Comparison of ENCODE assay signal across 37 cellular contexts in the genomic region with DNA sequence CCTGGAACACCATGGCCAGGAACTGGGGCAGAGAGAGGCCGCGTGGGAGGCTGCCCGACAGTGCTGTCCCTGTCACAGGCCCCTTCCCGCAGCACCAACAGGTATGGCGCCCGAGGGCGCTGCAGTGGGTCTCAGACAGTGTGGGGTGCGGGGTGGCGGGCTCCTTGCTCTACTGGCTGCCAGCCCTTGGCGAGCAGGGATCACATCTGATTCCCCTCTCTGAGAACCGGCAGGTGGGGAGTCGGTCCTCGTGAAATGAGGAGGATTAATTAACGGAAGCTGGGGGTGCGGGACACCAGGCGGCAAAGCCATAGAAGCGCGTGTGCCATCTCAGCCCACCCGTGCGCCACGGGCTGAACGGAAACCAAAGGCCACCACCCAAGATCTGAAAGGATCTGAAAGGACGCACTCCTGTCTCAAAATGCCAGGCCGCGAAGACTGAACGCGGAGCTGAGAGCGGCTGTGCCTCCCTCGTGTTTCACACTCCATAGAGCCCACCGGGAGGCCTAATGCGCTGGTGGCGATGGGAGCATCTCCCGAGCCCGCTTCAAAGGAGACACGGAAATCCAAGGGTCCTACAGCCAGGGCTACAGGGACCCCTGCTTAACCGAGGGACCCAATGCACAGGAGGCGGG. TPM values are rescaled to one million over a fixed set of nuclear protein-coding genes. Genes with fewer than 3 reads are reported as not detected.
"Had no signal": no experiment of that assay in that cellular context is flagged by ENCODE, and none has a peak within 500 bp of the region (broad histone marks: within the 10 kb centered on the region; RNA-seq: fewer than 3 reads in every experiment).

No MANE protein-coding gene starts in this region.

- H3K27ac ChIP-seq: ascending aorta, cardiac muscle cell, VCaP had no signal

- H3K4me3 Mint-ChIP-seq: activated B cell treated with CpG ODN at 0.5 μM for 24 hours; activated CD4-positive, alpha-beta memory T cell treated with anti-CD3 and anti-CD28 coated beads for 36 hours; activated CD4-positive, alpha-beta T cell treated with anti-CD3 and anti-CD28 coated beads, Interleukin-2, amount 10 ng/mL, durations not matched to agents 24 days and 14 days; activated CD8-positive, alpha-beta T cell treated with anti-CD3 and anti-CD28 coated beads for 36 hours; activated naive CD4-positive, alpha-beta T cell treated with anti-CD3 and anti-CD28 coated beads, Interleukin-2, amount 10 ng/mL, durations not matched to agents 7 days and 5 days; activated naive CD4-positive, alpha-beta T cell treated with anti-CD3 and anti-CD28 coated beads, Interleukin-2, amount 50 U/mL, for 24 hours; activated naive CD8-positive, alpha-beta T cell; activated naive CD8-positive, alpha-beta T cell treated with anti-CD3 and anti-CD28 coated beads, Interleukin-2, amount 10 ng/mL, durations not matched to agents 7 days and 5 days; activated naive CD8-positive, alpha-beta T cell treated with anti-CD3 and anti-CD28 coated beads, Interleukin-2, amount 50 U/mL, for 24 hours; brain; central memory CD8-positive, alpha-beta T cell; T-helper 1 cell treated with Interleukin-12 subunit alpha and Interleukin-12 subunit beta and Interleukin-4 antibody, amounts not matched to agents 30 μg/mL and 1 μg/mL, for 36 hours; T-helper 2 cell treated with Interferon-gamma antibody and Interleukin-4, amounts not matched to agents 5 μg/mL and 100 μg/mL, for 36 hours had no signal

- H3K9me3 ChIP-seq: ascending aorta had no signal

- H3K4me1 ChIP-seq: ascending aorta had no signal

- H3K27me3 ChIP-seq: ascending aorta, cardiac muscle cell had no signal

- H3K27me3 Mint-ChIP-seq: activated B cell treated with CpG ODN at 0.5 μM for 24 hours; activated CD4-positive, alpha-beta memory T cell treated with anti-CD3 and anti-CD28 coated beads for 36 hours; activated CD4-positive, alpha-beta T cell treated with anti-CD3 and anti-CD28 coated beads, Interleukin-2, amount 10 ng/mL, durations not matched to agents 24 days and 14 days; activated CD8-positive, alpha-beta T cell treated with anti-CD3 and anti-CD28 coated beads for 36 hours; activated naive CD4-positive, alpha-beta T cell treated with anti-CD3 and anti-CD28 coated beads, Interleukin-2, amount 10 ng/mL, durations not matched to agents 7 days and 5 days; activated naive CD4-positive, alpha-beta T cell treated with anti-CD3 and anti-CD28 coated beads, Interleukin-2, amount 50 U/mL, for 24 hours; activated naive CD8-positive, alpha-beta T cell; activated naive CD8-positive, alpha-beta T cell treated with anti-CD3 and anti-CD28 coated beads, Interleukin-2, amount 10 ng/mL, durations not matched to agents 7 days and 5 days; activated naive CD8-positive, alpha-beta T cell treated with anti-CD3 and anti-CD28 coated beads, Interleukin-2, amount 50 U/mL, for 24 hours; brain; central memory CD8-positive, alpha-beta T cell had no signal

- H3K4me3 ChIP-seq: ascending aorta, cardiac muscle cell had no signal

- FAIRE-seq: bronchial epithelial cell, TTC549 had no signal

- H3K9me3 Mint-ChIP-seq: activated B cell treated with CpG ODN at 0.5 μM for 24 hours; activated CD4-positive, alpha-beta memory T cell treated with anti-CD3 and anti-CD28 coated beads for 36 hours; activated CD4-positive, alpha-beta T cell treated with anti-CD3 and anti-CD28 coated beads, Interleukin-2, amount 10 ng/mL, durations not matched to agents 24 days and 14 days; activated CD8-positive, alpha-beta T cell treated with anti-CD3 and anti-CD28 coated beads for 36 hours; activated naive CD4-positive, alpha-beta T cell treated with anti-CD3 and anti-CD28 coated beads, Interleukin-2, amount 10 ng/mL, durations not matched to agents 7 days and 5 days; activated naive CD4-positive, alpha-beta T cell treated with anti-CD3 and anti-CD28 coated beads, Interleukin-2, amount 50 U/mL, for 24 hours; activated naive CD8-positive, alpha-beta T cell treated with anti-CD3 and anti-CD28 coated beads, Interleukin-2, amount 10 ng/mL, durations not matched to agents 7 days and 5 days; activated naive CD8-positive, alpha-beta T cell treated with anti-CD3 and anti-CD28 coated beads, Interleukin-2, amount 50 U/mL, for 24 hours; activated T-helper 2 cell treated with anti-CD3 and anti-CD28 coated beads, Interferon-gamma antibody, Interleukin-2, Interleukin-4, amounts not matched to agents 10 μg/mL and 5 μg/mL and 100 μg/mL, durations not matched to agents 14 hours and 24 hours and 36 hours; brain; central memory CD8-positive, alpha-beta T cell; T-helper 1 cell treated with Interleukin-12 subunit alpha and Interleukin-12 subunit beta and Interleukin-4 antibody, amounts not matched to agents 30 μg/mL and 1 μg/mL, for 36 hours; T-helper 2 cell treated with Interferon-gamma antibody and Interleukin-4, amounts not matched to agents 5 μg/mL and 100 μg/mL, for 36 hours had no signal

- ATAC-seq: activated CD8-positive, alpha-beta T cell treated with anti-CD3 and anti-CD28 coated beads for 36 hours; activated naive CD8-positive, alpha-beta T cell treated with anti-CD3 and anti-CD28 coated beads, Interleukin-2, amount 50 U/mL, for 24 hours had no signal

- H3K27ac Mint-ChIP-seq: activated B cell treated with CpG ODN at 0.5 μM for 24 hours; activated CD4-positive, alpha-beta memory T cell treated with anti-CD3 and anti-CD28 coated beads for 36 hours; activated CD4-positive, alpha-beta T cell treated with anti-CD3 and anti-CD28 coated beads, Interleukin-2, amount 10 ng/mL, durations not matched to agents 24 days and 14 days; activated CD8-positive, alpha-beta T cell treated with anti-CD3 and anti-CD28 coated beads for 36 hours; activated naive CD4-positive, alpha-beta T cell treated with anti-CD3 and anti-CD28 coated beads, Interleukin-2, amount 50 U/mL, for 24 hours; activated naive CD8-positive, alpha-beta T cell; activated naive CD8-positive, alpha-beta T cell treated with anti-CD3 and anti-CD28 coated beads, Interleukin-2, amount 10 ng/mL, durations not matched to agents 7 days and 5 days; activated naive CD8-positive, alpha-beta T cell treated with anti-CD3 and anti-CD28 coated beads, Interleukin-2, amount 50 U/mL, for 24 hours; activated T-helper 2 cell treated with anti-CD3 and anti-CD28 coated beads, Interferon-gamma antibody, Interleukin-2, Interleukin-4, amounts not matched to agents 10 μg/mL and 5 μg/mL and 100 μg/mL, durations not matched to agents 14 hours and 24 hours and 36 hours; brain; T-helper 1 cell treated with Interleukin-12 subunit alpha and Interleukin-12 subunit beta and Interleukin-4 antibody, amounts not matched to agents 30 μg/mL and 1 μg/mL, for 36 hours; T-helper 2 cell treated with Interferon-gamma antibody and Interleukin-4, amounts not matched to agents 5 μg/mL and 100 μg/mL, for 36 hours had no signal

- DNase-seq: activated B cell treated with CpG ODN at 0.5 μM for 24 hours; activated CD4-positive, alpha-beta memory T cell treated with anti-CD3 and anti-CD28 coated beads for 36 hours; activated CD4-positive, alpha-beta T cell treated with anti-CD3 and anti-CD28 coated beads for 4 hours; activated CD4-positive, alpha-beta T cell treated with anti-CD3 and anti-CD28 coated beads, Interleukin-2, amount 10 ng/mL, durations not matched to agents 24 days and 14 days; activated CD4-positive, alpha-beta T cell treated with anti-CD3 and anti-CD28 coated beads, Interleukin-2, amount 50 U/mL, for 1 hour; activated CD4-positive, alpha-beta T cell treated with anti-CD3 and anti-CD28 coated beads, Interleukin-2, amount 50 U/mL, for 4 hours; activated CD4-positive, CD25-positive, alpha-beta regulatory T cell treated with anti-CD3 and anti-CD28 coated beads, Interleukin-2, amount 50 U/mL, for 72 hours; activated CD8-positive, alpha-beta memory T cell treated with anti-CD3 and anti-CD28 coated beads, Interleukin-2, amount 50 U/mL, for 4 hours; activated CD8-positive, alpha-beta T cell treated with anti-CD3 and anti-CD28 coated beads for 36 hours; activated effector memory CD4-positive, alpha-beta T cell treated with Interleukin-2 at 50 U/mL for 16 hours; activated gamma-delta T cell; activated naive CD4-positive, alpha-beta T cell treated with anti-CD3 and anti-CD28 coated beads, Interleukin-2, amount 10 ng/mL, durations not matched to agents 7 days and 5 days; activated naive CD4-positive, alpha-beta T cell treated with Interleukin-2 at 50 U/mL for 16 hours; activated naive CD8-positive, alpha-beta T cell treated with anti-CD3 and anti-CD28 coated beads, Interleukin-2, amount 10 ng/mL, durations not matched to agents 7 days and 5 days; activated naive CD8-positive, alpha-beta T cell treated with anti-CD3 and anti-CD28 coated beads, Interleukin-2, amount 50 U/mL, for 24 hours; activated T-cell treated with anti-CD3 and anti-CD28 coated beads for 4 hours; activated T-cell treated with anti-CD3 and anti-CD28 coated beads, Interleukin-2, amount 50 U/mL, for 1 hour; activated T-cell treated with anti-CD3 and anti-CD28 coated beads, Interleukin-2, amount 50 U/mL, for 48 hours; amygdala; anterior cingulate cortex; cerebellar nuclear complex; T-helper 1 cell; T-helper 2 cell; T-helper 9 cell had no signal

RNA-seq across cellular contexts. Expression of a gene that starts 58.6 kb away (rescaled TPM):
- total RNA-seq: activated B cell treated with CpG ODN at 0.5 μM for 24 hours; activated CD4-positive, alpha-beta memory T cell treated with anti-CD3 and anti-CD28 coated beads for 36 hours; activated CD4-positive, alpha-beta T cell treated with anti-CD3 and anti-CD28 coated beads, Interleukin-2, amount 10 ng/mL, durations not matched to agents 24 days and 14 days; activated CD8-positive, alpha-beta memory T cell treated with anti-CD3 and anti-CD28 coated beads for 36 hours; activated CD8-positive, alpha-beta T cell treated with anti-CD3 and anti-CD28 coated beads for 36 hours; activated naive CD8-positive, alpha-beta T cell treated with anti-CD3 and anti-CD28 coated beads, Interleukin-2, amount 10 ng/mL, durations not matched to agents 7 days and 5 days; ascending aorta had no signal
